ENCODE assay signal across 20 cellular contexts in the genomic region with DNA sequence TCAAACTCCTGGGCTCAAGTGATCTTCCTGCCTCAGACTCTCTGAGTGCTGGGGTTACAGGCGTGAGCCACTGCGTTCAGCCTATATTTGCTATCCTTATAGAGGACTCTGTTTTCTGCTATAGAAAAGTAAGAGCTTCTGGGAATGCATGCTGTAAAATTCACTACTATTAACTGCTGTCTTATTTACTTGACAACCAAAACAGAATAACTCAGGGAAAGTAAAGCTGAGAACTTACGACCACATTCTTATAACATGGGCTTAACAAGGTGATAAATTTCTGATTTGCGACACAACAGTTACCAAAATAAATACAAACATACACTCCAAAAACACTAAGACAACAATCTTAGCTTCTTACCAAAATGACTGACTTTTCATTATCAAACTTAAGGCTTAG.
"Had no signal": no experiment of that assay in that cellular context is flagged by ENCODE, and none has a peak within 500 bp of the region (broad histone marks: within the 10 kb centered on the region; RNA-seq: fewer than 3 reads in every experiment).

No MANE protein-coding gene starts in this region.

- H3K9me3 Mint-ChIP-seq: stimulated activated naive CD8-positive, alpha-beta T cell treated with anti-CD3 and anti-CD28 coated beads, Interleukin-15, amount 100 ng/mL, for 72 hours had no signal

- DNase-seq: cerebellar nuclear complex; dorsolateral prefrontal cortex; effector CD4-positive, alpha-beta T cell; head of caudate nucleus; midbrain; naive thymus-derived CD4-positive, alpha-beta T cell; occipital lobe; pancreas; right lobe of liver; small intestine; stimulated activated CD4-positive, alpha-beta T cell treated with anti-CD3 and anti-CD28 coated beads, Interleukin-15, amount 100 ng/mL, for 24 hours; stimulated activated CD4-positive, alpha-beta T cell treated with anti-CD3 and anti-CD28 coated beads, Interleukin-4, amount 100 ng/mL, for 1 hour; stimulated activated CD8-positive, alpha-beta memory T cell treated with anti-CD3 and anti-CD28 coated beads, Interleukin-4, amount 100 ng/mL, for 48 hours; stimulated activated naive CD4-positive, alpha-beta T cell; stimulated activated naive CD8-positive, alpha-beta T cell treated with anti-CD3 and anti-CD28 coated beads, Interleukin-15, amount 100 ng/mL, for 72 hours; thyroid gland; trophoblast cell had no signal

- H3K27me3 Mint-ChIP-seq: memory B cell; naive thymus-derived CD4-positive, alpha-beta T cell; stimulated activated naive CD8-positive, alpha-beta T cell treated with anti-CD3 and anti-CD28 coated beads, Interleukin-15, amount 100 ng/mL, for 72 hours had no signal

- ATAC-seq: left lobe of liver; naive thymus-derived CD4-positive, alpha-beta T cell; pancreas; right lobe of liver; stimulated activated naive CD8-positive, alpha-beta T cell treated with anti-CD3 and anti-CD28 coated beads, Interleukin-15, amount 100 ng/mL, for 72 hours had no signal

- H3K27me3 ChIP-seq: dorsolateral prefrontal cortex, pancreas, right lobe of liver, thyroid gland had no signal

- H3K27ac Mint-ChIP-seq: memory B cell; naive thymus-derived CD4-positive, alpha-beta T cell; stimulated activated naive CD8-positive, alpha-beta T cell treated with anti-CD3 and anti-CD28 coated beads, Interleukin-15, amount 100 ng/mL, for 72 hours had no signal

- H3K4me3 Mint-ChIP-seq: memory B cell; naive thymus-derived CD4-positive, alpha-beta T cell; stimulated activated naive CD8-positive, alpha-beta T cell treated with anti-CD3 and anti-CD28 coated beads, Interleukin-15, amount 100 ng/mL, for 72 hours had no signal

- H3K4me3 ChIP-seq: dorsolateral prefrontal cortex, lung, pancreas, right lobe of liver, thyroid gland had no signal

- H3K27ac ChIP-seq: pancreas, right lobe of liver, thyroid gland had no signal

- H3K4me1 ChIP-seq: pancreas, right lobe of liver had no signal

- H3K9me3 ChIP-seq: pancreas, right lobe of liver, thyroid gland had no signal
